In genomic region chr15:79065744-79066376, GRCh38 we compare ENCODE assay signal across 17 cellular contexts. TPM values are rescaled to one million over a fixed set of nuclear protein-coding genes. Genes with fewer than 3 reads are reported as not detected.
DNase-seq lines count a peak whose midpoint lies in the region; ATAC-seq, FAIRE-seq and TF ChIP-seq lines count a peak whose summit lies in the region.
"Had no signal": no experiment of that assay in that cellular context is flagged by ENCODE, and none has a peak within 500 bp of the region (broad histone marks: within the 10 kb centered on the region; RNA-seq: fewer than 3 reads in every experiment).

No MANE protein-coding gene starts in this region.

- H3K4me3 Mint-ChIP-seq in neural crest cell, result no peak overlapping the region
- H3K4me3 Mint-ChIP-seq in activated T-cell treated with anti-CD3 and anti-CD28 coated beads, Interleukin-2, amount 50 U/mL, for 72 hours, result no peak overlapping the region
- H3K4me3 Mint-ChIP-seq: activated CD4-positive, alpha-beta memory T cell treated with anti-CD3 and anti-CD28 coated beads for 36 hours; B cell; central memory CD8-positive, alpha-beta T cell; nephron had no signal

- no peak overlapping the region for H3K4me3 ChIP-seq in K562
- H3K4me3 ChIP-seq: lower lobe of right lung, right atrium auricular region, thoracic aorta had no signal

- H3K79me2 ChIP-seq in K562 (ENCODE audit: control insufficient read depth, insufficient read depth, low read length), result no peaks in the 10 kb centered on the region

- no peaks in the 10 kb centered on the region for H3K9me3 Mint-ChIP-seq in neural crest cell
- no peaks in the 10 kb centered on the region for H3K9me3 Mint-ChIP-seq in activated T-cell treated with anti-CD3 and anti-CD28 coated beads, Interleukin-2, amount 50 U/mL, for 72 hours
- H3K9me3 Mint-ChIP-seq: activated CD4-positive, alpha-beta memory T cell treated with anti-CD3 and anti-CD28 coated beads for 36 hours; central memory CD8-positive, alpha-beta T cell; nephron had no signal

- CTCF ChIA-PET in K562 (lab: Yijun Ruan, JAX; ENCODE audit: low intra/inter-chr PET ratio), result no interaction called here

- no peaks in the 10 kb centered on the region for H3K9me1 ChIP-seq in K562 (ENCODE audit: control insufficient read depth, insufficient read depth, low read length)

- 0 out of 3 replicates have a peak, but pooled peaks have one; percentile 15 for TF ChIP-seq CTCF in GM12872 (IDR thresholded peaks at IDR 0.05; ENCODE audit: insufficient read depth, low read depth, low read length)
- no peak for TF ChIP-seq CTCF in K562 (IDR thresholded peaks at IDR 0.05 in 2 of 3, conservative IDR thresholded peaks at IDR 0.05 in 1 of 3; ENCODE audit: insufficient read depth in 2 of 3, low read depth in 1 of 3, low read length in 3 of 3)
- TF ChIP-seq CTCF in neural crest cell (conservative IDR thresholded peaks at IDR 0.05), result no peak

- peaks cover 10% of the 10 kb centered on the region for H3K27me3 Mint-ChIP-seq in neural crest cell (ENCODE audit: low read depth)
- H3K27me3 Mint-ChIP-seq in activated T-cell treated with anti-CD3 and anti-CD28 coated beads, Interleukin-2, amount 50 U/mL, for 72 hours (ENCODE audit: low read depth), result peaks cover 10% of the 10 kb centered on the region

- no peaks in the 10 kb centered on the region for H3K36me3 ChIP-seq in K562 (ENCODE audit: control insufficient read depth, insufficient read depth, low read length)
- H3K36me3 ChIP-seq: lower lobe of right lung, right atrium auricular region, thoracic aorta had no signal

- no peak overlapping the region for H3K27ac ChIP-seq in K562 (ENCODE audit: extremely low read depth, low read depth, low read length)
- H3K27ac ChIP-seq: lower lobe of right lung, right atrium auricular region, thoracic aorta had no signal

- H3K27ac Mint-ChIP-seq in neural crest cell (ENCODE audit: unreplicated experiment), result peak overlapping the region; percentile 40
- no peak overlapping the region for H3K27ac Mint-ChIP-seq in activated T-cell treated with anti-CD3 and anti-CD28 coated beads, Interleukin-2, amount 50 U/mL, for 72 hours
- H3K27ac Mint-ChIP-seq: activated CD4-positive, alpha-beta memory T cell treated with anti-CD3 and anti-CD28 coated beads for 36 hours; B cell; nephron had no signal

- peaks cover 0 to 2% of the 10 kb centered on the region in 2 experiments; a peak in 2 of 5 replicates for H3K27me3 ChIP-seq in K562 (ENCODE audit: control insufficient read depth in 2 of 2, insufficient read depth in 2 of 2, low read length in 2 of 2)
- H3K27me3 ChIP-seq: right atrium auricular region had no signal

- no peaks in the 10 kb centered on the region for H3K36me3 Mint-ChIP-seq in neural crest cell (ENCODE audit: low read depth)
- H3K36me3 Mint-ChIP-seq in activated T-cell treated with anti-CD3 and anti-CD28 coated beads, Interleukin-2, amount 50 U/mL, for 72 hours (ENCODE audit: insufficient read depth in 2 of 2), result no peaks in the 10 kb centered on the region
- H3K36me3 Mint-ChIP-seq: activated CD4-positive, alpha-beta memory T cell treated with anti-CD3 and anti-CD28 coated beads for 36 hours had no signal

- in situ Hi-C loops in K562 (cut with MboI), result no loop called here

- BruUV-seq in K562 (replicated peaks; lab: Mats Ljungman, UMichigan), result no TSS peak

- no peak for FAIRE-seq in K562 (lab: Jason Lieb, UNC)

- TF ChIP-seq POLR2A in K562 (conservative IDR thresholded peaks at IDR 0.05), result no peak

- peaks cover 3% of the 10 kb centered on the region; the same call in 1 of the 2 replicates for H4K20me1 ChIP-seq in K562 (replicated peaks; ENCODE audit: control insufficient read depth, insufficient read depth, low read length)

- DNase-seq in NCI-H1417 treated with DMSO at 0.1 percent for 48 hours (lab: John Stamatoyannopoulos, UW), result peak; percentile 80
- no peak for DNase-seq in K562 (ENCODE audit: extremely low read depth in 1 of 4, low spot score in 3 of 4)
- no peak for DNase-seq in neural crest cell (ENCODE audit: low read depth, low spot score)
- DNase-seq in KG1 (lab: John Stamatoyannopoulos, UW), result no peak
- DNase-seq in activated T-cell treated with anti-CD3 and anti-CD28 coated beads, Interleukin-2, amount 50 U/mL, for 72 hours, result no peak
- DNase-seq: activated CD4-positive, alpha-beta memory T cell treated with anti-CD3 and anti-CD28 coated beads for 36 hours; foreskin melanocyte; lower lobe of right lung had no signal

- no peaks in the 10 kb centered on the region for H3K4me1 ChIP-seq in K562 (replicated peaks in 1 of 2; ENCODE audit: control insufficient read depth in 2 of 2, insufficient read depth in 2 of 2, low read length in 2 of 2)
- H3K4me1 ChIP-seq: lower lobe of right lung, right atrium auricular region had no signal

- under 1% methylated on average over 7 of the region's 7 CpGs for WGBS in K562 (ENCODE audit: insufficient coverage, low coverage, missing lambda C conversion rate)

- ATAC-seq in K562 (no peak), HG03108 (IDR thresholded peaks at IDR 0.05; ENCODE audit: unreplicated experiment) (no peak), HG03354 (IDR thresholded peaks at IDR 0.05; ENCODE audit: poor library complexity, severe bottlenecking, unreplicated experiment) (no peak)
- ATAC-seq in activated T-cell treated with anti-CD3 and anti-CD28 coated beads, Interleukin-2, amount 50 U/mL, for 72 hours (replicated peaks in 1 of 2), result no peak
- ATAC-seq: lower lobe of right lung had no signal

- intact Hi-C loops in K562 (cut with micrococcal nuclease), result no loop called here

- H3K9ac ChIP-seq in K562 (ENCODE audit: insufficient read depth in 1 of 2, low read depth in 2 of 2, low read length in 2 of 2), result no peak overlapping the region

- H3K4me1 Mint-ChIP-seq in neural crest cell, result peaks cover 19% of the 10 kb centered on the region
- H3K4me1 Mint-ChIP-seq in activated T-cell treated with anti-CD3 and anti-CD28 coated beads, Interleukin-2, amount 50 U/mL, for 72 hours (ENCODE audit: low read depth), result no peaks in the 10 kb centered on the region
- H3K4me1 Mint-ChIP-seq: central memory CD8-positive, alpha-beta T cell; nephron had no signal

- no peak for TF ChIP-seq EP300 in K562 (IDR thresholded peaks at IDR 0.05; ENCODE audit: low read length)

- H3K9me3 ChIP-seq in K562 (replicated peaks; ENCODE audit: control insufficient read depth, insufficient read depth, low read depth, low read length), result no peaks in the 10 kb centered on the region
- H3K9me3 ChIP-seq: lower lobe of right lung, right atrium auricular region, thoracic aorta had no signal

- no peak overlapping the region for H3K4me2 ChIP-seq in K562 (ENCODE audit: insufficient read depth, low read length)

- no peak overlapping the region for H2AFZ ChIP-seq in K562 (ENCODE audit: low read depth, low read length)

- no peak for TF ChIP-seq RAD21 in K562 (CRISPR knock-in tag; conservative IDR thresholded peaks at IDR 0.05 in 1 of 2, IDR thresholded peaks at IDR 0.05 in 1 of 2)

- POLR2A ChIA-PET in K562 (lab: Yijun Ruan, JAX), result no interaction called here

TF ChIP-seq in K562, 482 proteins besides CTCF, POLR2A, EP300 and RAD21:
- TF ChIP-seq ZNF121 (CRISPR knock-in tag; conservative IDR thresholded peaks at IDR 0.05) (no peak), ZFP36 (IDR thresholded peaks at IDR 0.05; ENCODE audit: low read depth, low read length, partially characterized antibody) (peak; percentile 43)

RNA-seq across cellular contexts. Expression of gene RASGRF1, which starts 24.7 kb away (rescaled TPM):
- total RNA-seq in K562 (2011; cell fraction: chromatin; rRNA removed; ENCODE audit: low replicate concordance), result 0.46 and 0.53 TPM in 2 replicates
- total RNA-seq in K562 (2011; cell fraction: nucleolus; rRNA removed), result 0.13 and 0.17 TPM in 2 replicates
- total RNA-seq in K562 (2011; cell fraction: nucleoplasm; rRNA removed), result 1.5 TPM in 1 of 2 replicates, not detected in the other
- not detected in 2 replicates for total RNA-seq in K562 (2014; rRNA removed)
- 0.04 TPM in 1 of 2 replicates, not detected in the other for total RNA-seq in K562 (2014; rRNA removed; fragmentation: Illumina TruSeq; extraction: Trizol)
- total RNA-seq in K562 (2015; rRNA removed; fragmentation: Illumina TruSeq; extraction: Trizol), result 0.04 TPM in 2 replicates
- 0.58 TPM in 1 of 2 replicates, not detected in the other for total RNA-seq in K562 (2021)
- polyA plus RNA-seq in K562 (2011; rRNA removed), result 0.03 and 0.07 TPM in 2 replicates
- polyA plus RNA-seq in K562 (2011; cell fraction: cytosol; rRNA removed), result 0.03 and 0.07 TPM in 2 replicates
- polyA plus RNA-seq in K562 (2011; cell fraction: nucleus; rRNA removed), result 0.11 and 0.61 TPM in 2 replicates
- polyA plus RNA-seq in K562 (2012), result 0.08 and 0.22 TPM in 2 replicates
- polyA plus RNA-seq in K562 (2014; fragmentation: Illumina TruSeq; extraction: Trizol), result 0.04 and 0.16 TPM in 2 replicates
- polyA plus RNA-seq in K562 (2014; fragmentation: Nextera tagmentation; extraction: Ambion mirVana), result under 1 TPM; 0.03 to 0.06 TPM
- polyA plus RNA-seq in K562 (2014; rRNA removed), result 0.40 TPM in 1 of 2 replicates, not detected in the other
- polyA minus RNA-seq in K562 (2011; rRNA and poly(A)+ RNA removed), result 0.88 TPM in 1 of 2 replicates, not detected in the other
- not detected in 2 replicates for polyA minus RNA-seq in K562 (2011; cell fraction: cytosol; rRNA and poly(A)+ RNA removed)
- 0.27 TPM in 1 of 2 replicates, not detected in the other for polyA minus RNA-seq in K562 (2011; cell fraction: nucleus; rRNA and poly(A)+ RNA removed)
- 0.16 and 0.55 TPM in 2 replicates for total RNA-seq in neural crest cell
- total RNA-seq in activated T-cell treated with anti-CD3 and anti-CD28 coated beads, Interleukin-2, amount 50 U/mL, for 72 hours, result not detected
- total RNA-seq: NCI-H460, thoracic aorta had no signal
